ENCODE assay signal across 23 cellular contexts in the genomic region with DNA sequence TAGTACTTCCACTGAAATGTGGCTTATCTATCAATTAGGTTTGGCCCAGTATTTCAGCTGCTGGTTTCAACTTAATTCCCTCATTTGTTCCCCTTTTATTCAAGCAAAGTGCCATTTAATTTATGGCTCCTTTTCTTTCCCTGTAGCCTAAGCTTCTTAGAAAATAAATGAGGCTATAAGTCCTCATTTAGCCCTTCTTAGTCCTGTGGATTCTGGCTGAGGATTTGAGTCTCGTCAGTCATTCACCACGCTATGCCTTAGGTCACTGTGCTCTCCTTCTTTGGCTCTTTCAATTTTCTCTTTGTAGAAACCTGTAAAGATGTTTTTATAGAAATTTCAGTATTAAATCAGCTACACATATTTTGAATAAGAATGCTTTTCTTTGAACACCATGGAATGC.
DNase-seq lines count a peak whose midpoint lies in the region; ATAC-seq, FAIRE-seq and TF ChIP-seq lines count a peak whose summit lies in the region.
"Had no signal": no experiment of that assay in that cellular context is flagged by ENCODE, and none has a peak within 500 bp of the region (broad histone marks: within the 10 kb centered on the region; RNA-seq: fewer than 3 reads in every experiment).

No MANE protein-coding gene starts in this region.

- H3K4me3 ChIP-seq in A673 (ENCODE audit: low read depth, low read length, poor library complexity, severe bottlenecking), result no peak overlapping the region
- no peak overlapping the region for H3K4me3 ChIP-seq in HepG2 (replicated peaks in 1 of 3; ENCODE audit: insufficient read depth in 1 of 3, low read depth in 2 of 3, low read length in 3 of 3)
- H3K4me3 ChIP-seq in left ventricle myocardium inferior, result no peak overlapping the region
- H3K4me3 ChIP-seq: K562 had no signal

- no peak for TF ChIP-seq POLR2A in HepG2 (IDR thresholded peaks at IDR 0.05; ENCODE audit: insufficient read depth in 1 of 2, low read depth in 2 of 2, low read length in 2 of 2)

- CTCF ChIA-PET in A673 (lab: Charles Lee) (no interaction called here), HepG2 (lab: Yijun Ruan, JAX; ENCODE audit: low intra/inter-chr PET ratio, low total read pairs) (no interaction called here)

- H3K27ac Mint-ChIP-seq in nephron progenitor cell, result peak overlapping the region; percentile 67
- H3K27ac Mint-ChIP-seq: CD4-positive, CD25-positive, alpha-beta regulatory T cell; HFFc6 had no signal

- H3K27me3 ChIP-seq in A673 (replicated peaks; ENCODE audit: insufficient read depth, low read depth, low read length, poor library complexity) (no peaks in the 10 kb centered on the region), HepG2 (ENCODE audit: control insufficient read depth in 1 of 2, insufficient read depth in 2 of 2, low read length in 2 of 2) (no peaks in the 10 kb centered on the region), left ventricle myocardium inferior (ENCODE audit: low read depth) (no peaks in the 10 kb centered on the region)
- H3K27me3 ChIP-seq: BE2C had no signal

- no peak overlapping the region for H3K4me2 ChIP-seq in HepG2 (ENCODE audit: low read depth, low read length)

- no peak overlapping the region for H3K4me3 Mint-ChIP-seq in nephron progenitor cell
- H3K4me3 Mint-ChIP-seq: CD4-positive, CD25-positive, alpha-beta regulatory T cell; HFFc6 had no signal

- BruUV-seq in A673 (replicated peaks; lab: Mats Ljungman, UMichigan) (no TSS peak), HepG2 (replicated peaks; lab: Mats Ljungman, UMichigan) (no TSS peak)

- TF ChIP-seq RAD21 in HepG2 (CRISPR knock-in tag; IDR thresholded peaks at IDR 0.05), result no peak

- H3K36me3 Mint-ChIP-seq in nephron progenitor cell (ENCODE audit: low read depth), result no peaks in the 10 kb centered on the region
- H3K36me3 Mint-ChIP-seq: CD4-positive, CD25-positive, alpha-beta regulatory T cell had no signal

- POLR2A ChIA-PET in A673 (lab: Charles Lee; ENCODE audit: low non-redundant PET) (no interaction called here), HepG2 (lab: Yijun Ruan, JAX) (no interaction called here)

- intact Hi-C loops in A673 (cut with micrococcal nuclease; ENCODE audit: unreplicated experiment), result no loop called here
- intact Hi-C loops in HepG2 (cut with micrococcal nuclease; ENCODE audit: unreplicated experiment), result no loop called here
- intact Hi-C loops in left ventricle myocardium inferior (cut with micrococcal nuclease), result no loop called here

- no peak for TF ChIP-seq CTCF in A673 (conservative IDR thresholded peaks at IDR 0.05; ENCODE audit: low read depth, low read length)
- no peak for TF ChIP-seq CTCF in D721Med (IDR thresholded peaks at IDR 0.05; ENCODE audit: insufficient read depth, missing control alignments)
- no peak for TF ChIP-seq CTCF in nephron progenitor cell (IDR thresholded peaks at IDR 0.05)
- TF ChIP-seq CTCF in HepG2 (CRISPR knock-in tag; IDR thresholded peaks at IDR 0.05), result no peak
- no peak for TF ChIP-seq CTCF in left ventricle myocardium inferior (IDR thresholded peaks at IDR 0.05; ENCODE audit: borderline replicate concordance)

- no peaks in the 10 kb centered on the region for H3K9me3 ChIP-seq in A673 (ENCODE audit: low read depth, low read length, poor library complexity, severe bottlenecking)
- H3K9me3 ChIP-seq in HepG2 (ENCODE audit: low read length), result no peaks in the 10 kb centered on the region
- H3K9me3 ChIP-seq in left ventricle myocardium inferior (replicated peaks), result no peaks in the 10 kb centered on the region
- H3K9me3 ChIP-seq: BE2C had no signal

- H3K79me2 ChIP-seq in HepG2 (ENCODE audit: insufficient read depth, low read length), result no peaks in the 10 kb centered on the region

- WGBS in HepG2 (ENCODE audit: low lambda C conversion rate), result 100% methylated on average over 2 of the region's 2 CpGs

- H4K20me1 ChIP-seq in HepG2 (ENCODE audit: insufficient read depth, low read length), result no peaks in the 10 kb centered on the region

- peaks cover 29% of the 10 kb centered on the region for H3K4me1 Mint-ChIP-seq in nephron progenitor cell
- H3K4me1 Mint-ChIP-seq: CD4-positive, CD25-positive, alpha-beta regulatory T cell had no signal

- peak; percentile 96 for FAIRE-seq in D721Med (lab: Jason Lieb, UNC)
- FAIRE-seq in HepG2 (lab: Jason Lieb, UNC), result no peak
- FAIRE-seq: GM12892, GM18507, H1, K562 had no signal

- in situ Hi-C loops in HepG2 (cut with HindIII; ENCODE audit: extremely low pct_ligation_motif_present, low pct_unique_long_range_greater_than_20kb), result no loop called here

- H2AFZ ChIP-seq in HepG2 (ENCODE audit: low read length), result no peak overlapping the region

- no peaks in the 10 kb centered on the region for H3K9me3 Mint-ChIP-seq in nephron progenitor cell
- H3K9me3 Mint-ChIP-seq: HFFc6 had no signal

- H3K27ac ChIP-seq in A673 (ENCODE audit: low read depth, low read length, poor library complexity, severe bottlenecking), result no peak overlapping the region
- no peak overlapping the region for H3K27ac ChIP-seq in HepG2 (ENCODE audit: extremely low read length, insufficient read depth, low read length)
- no peak overlapping the region for H3K27ac ChIP-seq in left ventricle myocardium inferior (replicated peaks)
- H3K27ac ChIP-seq: HL-60 had no signal

- peak; percentile 28 for DNase-seq in A673 (ENCODE audit: low spot score)
- no peak for DNase-seq in D721Med (ENCODE audit: insufficient read length, low spot score)
- DNase-seq in NCI-H69 (lab: John Stamatoyannopoulos, UW), result peak; percentile 43
- DNase-seq in nephron progenitor cell, result no peak
- no peak for DNase-seq in GOT3 (lab: John Stamatoyannopoulos, UW)
- DNase-seq in HepG2 (ENCODE audit: low spot score), result no peak
- no peak for DNase-seq in left ventricle myocardium inferior
- DNase-seq in stimulated activated naive CD4-positive, alpha-beta T cell (lab: John Stamatoyannopoulos, UW), result no peak
- DNase-seq: ACHN; BE2C; C1 segment of cervical spinal cord; CD4-positive, CD25-positive, alpha-beta regulatory T cell; DMS 273 treated with DMSO at 0.1 percent for 48 hours; DMS53; GDM1; HFFc6; IMR-90 had no signal

- H3K27me3 Mint-ChIP-seq in nephron progenitor cell (ENCODE audit: low read depth, poor library complexity), result no peaks in the 10 kb centered on the region
- H3K27me3 Mint-ChIP-seq: CD4-positive, CD25-positive, alpha-beta regulatory T cell had no signal

- no peak overlapping the region for H3K9ac ChIP-seq in HepG2 (ENCODE audit: insufficient read depth, low read depth, low read length)

- H3K4me1 ChIP-seq in A673 (ENCODE audit: insufficient read depth, low read length, poor library complexity, severe bottlenecking), result peaks cover 19% of the 10 kb centered on the region
- H3K4me1 ChIP-seq in HepG2 (ENCODE audit: insufficient read depth, low read length), result peaks cover 8% of the 10 kb centered on the region
- H3K4me1 ChIP-seq in left ventricle myocardium inferior, result no peaks in the 10 kb centered on the region

- no peak for TF ChIP-seq EP300 in HepG2 (IDR thresholded peaks at IDR 0.05; ENCODE audit: low read depth in 2 of 2, low read length in 2 of 2)
- TF ChIP-seq EP300 in HepG2 (CRISPR knock-in tag; IDR thresholded peaks at IDR 0.05; ENCODE audit: borderline replicate concordance), result no peak

- ATAC-seq in HepG2, result no peak
- ATAC-seq: HCT116, K562 had no signal

- H3K36me3 ChIP-seq in A673 (ENCODE audit: insufficient read depth, low read length, poor library complexity, severe bottlenecking) (no peaks in the 10 kb centered on the region), HepG2 (replicated peaks in 1 of 2; ENCODE audit: control insufficient read depth in 1 of 2, insufficient read depth in 2 of 2, low read length in 2 of 2) (no peaks in the 10 kb centered on the region), left ventricle myocardium inferior (no peaks in the 10 kb centered on the region)
- H3K36me3 ChIP-seq: BE2C had no signal

TF ChIP-seq in HepG2, 621 proteins besides CTCF, POLR2A, EP300 and RAD21:
- TF ChIP-seq ZNF777 (CRISPR knock-in tag; IDR thresholded peaks at IDR 0.05) (no peak), ZFP90 (CRISPR knock-in tag; IDR thresholded peaks at IDR 0.05; ENCODE audit: borderline replicate concordance) (no peak), GATA4 (IDR thresholded peaks at IDR 0.05; ENCODE audit: borderline replicate concordance, low read depth) (no peak), PLRG1 (conservative IDR thresholded peaks at IDR 0.05) (no peak), MTF2 (CRISPR knock-in tag; IDR thresholded peaks at IDR 0.05; ENCODE audit: borderline replicate concordance) (no peak), ELF1 (CRISPR knock-in tag; IDR thresholded peaks at IDR 0.05) (no peak), SMAD1 (CRISPR knock-in tag; IDR thresholded peaks at IDR 0.05; ENCODE audit: borderline replicate concordance, low read depth) (no peak), HNRNPK (IDR thresholded peaks at IDR 0.05; ENCODE audit: low read depth, low read length, poor library complexity, severe bottlenecking) (no peak), SNAPC2 (CRISPR knock-in tag; IDR thresholded peaks at IDR 0.05) (no peak), TOE1 (CRISPR knock-in tag; IDR thresholded peaks at IDR 0.05) (no peak), JUND (CRISPR knock-in tag; IDR thresholded peaks at IDR 0.05) (no peak)
- TF ChIP-seq, protein P1, sequence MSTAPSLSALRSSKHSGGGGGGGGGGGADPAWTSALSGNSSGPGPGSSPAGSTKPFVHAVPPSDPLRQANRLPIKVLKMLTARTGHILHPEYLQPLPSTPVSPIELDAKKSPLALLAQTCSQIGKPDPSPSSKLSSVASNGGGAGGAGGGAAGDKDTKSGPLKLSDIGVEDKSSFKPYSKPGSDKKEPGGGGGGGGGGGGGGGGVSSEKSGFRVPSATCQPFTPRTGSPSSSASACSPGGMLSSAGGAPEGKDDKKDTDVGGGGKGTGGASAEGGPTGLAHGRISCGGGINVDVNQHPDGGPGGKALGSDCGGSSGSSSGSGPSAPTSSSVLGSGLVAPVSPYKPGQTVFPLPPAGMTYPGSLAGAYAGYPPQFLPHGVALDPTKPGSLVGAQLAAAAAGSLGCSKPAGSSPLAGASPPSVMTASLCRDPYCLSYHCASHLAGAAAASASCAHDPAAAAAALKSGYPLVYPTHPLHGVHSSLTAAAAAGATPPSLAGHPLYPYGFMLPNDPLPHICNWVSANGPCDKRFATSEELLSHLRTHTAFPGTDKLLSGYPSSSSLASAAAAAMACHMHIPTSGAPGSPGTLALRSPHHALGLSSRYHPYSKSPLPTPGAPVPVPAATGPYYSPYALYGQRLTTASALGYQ (CRISPR knock-in tag; IDR thresholded peaks at IDR 0.05), result no peak

Comparison
In these comparisons a context has a peak if more than half of its experiments do, and no peak if none do; other contexts are left out.
1. DNase-seq: peak in A673 (single experiment) and NCI-H69 (single experiment); none in D721Med (single experiment), nephron progenitor cell (single experiment), GOT3 (single experiment), HepG2 (single experiment), left ventricle myocardium inferior (single experiment) and stimulated activated naive CD4-positive, alpha-beta T cell (0 of 6).